20 cellular contexts compared by ENCODE assay signal in genomic region chr4:173934933-173935620, GRCh38.
A peak's percentile ranks its signal among the peaks of the same experiment; 100 is the strongest.
DNase-seq lines count a peak whose midpoint lies in the region; ATAC-seq and TF ChIP-seq lines count a peak whose summit lies in the region.
"Had no signal": no experiment of that assay in that cellular context is flagged by ENCODE, and none has a peak within 500 bp of the region (broad histone marks: within the 10 kb centered on the region; RNA-seq: fewer than 3 reads in every experiment).

No MANE protein-coding gene starts in this region.

- H3K36me3 ChIP-seq in right atrium auricular region = no peaks in the 10 kb centered on the region
- H3K36me3 ChIP-seq in mesodermal cell (ENCODE audit: control insufficient read depth, insufficient read depth, low read length) = no peaks in the 10 kb centered on the region
- H3K36me3 ChIP-seq in uterus = no peaks in the 10 kb centered on the region
- H3K36me3 ChIP-seq in Karpas-422 (ENCODE audit: insufficient read depth, low read length) = no peaks in the 10 kb centered on the region
- H3K36me3 ChIP-seq: brain microvascular endothelial cell, MG63, right lobe of liver, thyroid gland had no signal

- H3K27ac ChIP-seq in right atrium auricular region = no peak overlapping the region
- H3K27ac ChIP-seq in mesodermal cell (ENCODE audit: low read depth, low read length, severe bottlenecking) = peak overlapping the region; percentile 83
- peak overlapping the region; percentile 52 to 58 for H3K27ac ChIP-seq in uterus
- no peak overlapping the region for H3K27ac ChIP-seq in Karpas-422 (ENCODE audit: low read length)
- H3K27ac ChIP-seq: brain microvascular endothelial cell, right lobe of liver, thyroid gland had no signal

- H3K9me3 ChIP-seq in right atrium auricular region (no peaks in the 10 kb centered on the region), mesodermal cell (ENCODE audit: control insufficient read depth, low read length) (no peaks in the 10 kb centered on the region), uterus (no peaks in the 10 kb centered on the region), Karpas-422 (ENCODE audit: low read length) (no peaks in the 10 kb centered on the region)
- H3K9me3 ChIP-seq: MG63, right lobe of liver, thyroid gland had no signal

- no peak overlapping the region for H3K27ac Mint-ChIP-seq in T-helper 2 cell treated with Interferon-gamma antibody and Interleukin-4, amounts not matched to agents 5 μg/mL and 100 μg/mL, for 36 hours
- H3K27ac Mint-ChIP-seq: HFFc6; stimulated activated naive CD8-positive, alpha-beta T cell treated with anti-CD3 and anti-CD28 coated beads, Interleukin-15, Interleukin-2, amounts not matched to agents 100 ng/mL and 50 ng/mL, for 24 hours had no signal

- intact Hi-C loops in Right ventricle myocardium superior (cut with DNase I) (no loop called here), uterus (cut with DNase I; ENCODE audit: low total_unique reads) (no loop called here)

- no peak overlapping the region for H3K4me2 ChIP-seq in Karpas-422 (ENCODE audit: low read depth, low read length, poor library complexity, severe bottlenecking)

- H3K4me1 ChIP-seq in right atrium auricular region (no peaks in the 10 kb centered on the region), mesodermal cell (ENCODE audit: control insufficient read depth, insufficient read depth, low read length, poor library complexity, severe bottlenecking) (peaks cover 23% of the 10 kb centered on the region), uterus (no peaks in the 10 kb centered on the region), Karpas-422 (ENCODE audit: low read length) (no peaks in the 10 kb centered on the region)
- H3K4me1 ChIP-seq: right lobe of liver, thyroid gland had no signal

- WGBS in mesodermal cell (ENCODE audit: insufficient coverage in 2 of 2), 2 experiments = 46 to 64% methylated on average over 3 to 5 of the region's 5 CpGs

- no peak for DNase-seq in Right ventricle myocardium superior
- DNase-seq in right atrium auricular region (ENCODE audit: low spot score) = no peak
- peak; percentile 6 for DNase-seq in choroid plexus epithelial cell (ENCODE audit: low read depth)
- peak in 1 of 2 donors; percentile 20 for DNase-seq in uterus
- DNase-seq in T-helper 2 cell treated with Interferon-gamma antibody and Interleukin-4, amounts not matched to agents 5 μg/mL and 100 μg/mL, for 36 hours (ENCODE audit: low spot score) = no peak
- no peak for DNase-seq in Karpas-422
- no peak for DNase-seq in activated CD4-positive, alpha-beta T cell treated with anti-CD3 and anti-CD28 coated beads for 4 hours
- DNase-seq: 8988T; activated T-cell treated with anti-CD3 and anti-CD28 coated beads, Interleukin-2, amount 50 U/mL, for 1 hour; brain microvascular endothelial cell; cortex of kidney; DMS153; HFFc6; NCI-H2081; right lobe of liver; thyroid gland had no signal

- ATAC-seq in Right ventricle myocardium superior (ENCODE audit: poor library complexity) = peak; percentile 22
- ATAC-seq: left lobe of liver, right lobe of liver had no signal

- no peaks in the 10 kb centered on the region for H3K27me3 ChIP-seq in right atrium auricular region
- no peaks in the 10 kb centered on the region for H3K27me3 ChIP-seq in uterus
- H3K27me3 ChIP-seq in Karpas-422 (ENCODE audit: low read length) = no peaks in the 10 kb centered on the region
- H3K27me3 ChIP-seq: brain microvascular endothelial cell, MG63, right lobe of liver, thyroid gland had no signal

- H3K27me3 Mint-ChIP-seq in T-helper 2 cell treated with Interferon-gamma antibody and Interleukin-4, amounts not matched to agents 5 μg/mL and 100 μg/mL, for 36 hours (ENCODE audit: low read depth) = peaks cover 2% of the 10 kb centered on the region

- no peaks in the 10 kb centered on the region for H3K9me3 Mint-ChIP-seq in T-helper 2 cell treated with Interferon-gamma antibody and Interleukin-4, amounts not matched to agents 5 μg/mL and 100 μg/mL, for 36 hours
- H3K9me3 Mint-ChIP-seq: stimulated activated naive CD8-positive, alpha-beta T cell treated with anti-CD3 and anti-CD28 coated beads, Interleukin-15, Interleukin-2, amounts not matched to agents 100 ng/mL and 50 ng/mL, for 24 hours had no signal

- H3K79me2 ChIP-seq in Karpas-422 (ENCODE audit: low read length) = no peaks in the 10 kb centered on the region

- H2AFZ ChIP-seq in Karpas-422 (ENCODE audit: low read length) = no peak overlapping the region

- TF ChIP-seq POLR2A in uterus (IDR thresholded peaks at IDR 0.05) = no peak

- H4K20me1 ChIP-seq in Karpas-422 (ENCODE audit: insufficient read depth, low read depth, low read length) = no peaks in the 10 kb centered on the region

- no peaks in the 10 kb centered on the region for H3K9me2 ChIP-seq in Karpas-422 (replicated peaks; ENCODE audit: insufficient read depth, low read length)

- H3K36me3 Mint-ChIP-seq in T-helper 2 cell treated with Interferon-gamma antibody and Interleukin-4, amounts not matched to agents 5 μg/mL and 100 μg/mL, for 36 hours (ENCODE audit: low read depth) = no peaks in the 10 kb centered on the region

- H3K4me3 Mint-ChIP-seq in T-helper 2 cell treated with Interferon-gamma antibody and Interleukin-4, amounts not matched to agents 5 μg/mL and 100 μg/mL, for 36 hours = no peak overlapping the region
- H3K4me3 Mint-ChIP-seq: HFFc6; stimulated activated naive CD8-positive, alpha-beta T cell treated with anti-CD3 and anti-CD28 coated beads, Interleukin-15, Interleukin-2, amounts not matched to agents 100 ng/mL and 50 ng/mL, for 24 hours had no signal

- H3K4me1 Mint-ChIP-seq in T-helper 2 cell treated with Interferon-gamma antibody and Interleukin-4, amounts not matched to agents 5 μg/mL and 100 μg/mL, for 36 hours (ENCODE audit: low read depth) = no peaks in the 10 kb centered on the region

- no peak overlapping the region for H3K9ac ChIP-seq in Karpas-422 (ENCODE audit: low read length)

- H3K4me3 ChIP-seq in right atrium auricular region (no peak overlapping the region), choroid plexus epithelial cell (ENCODE audit: low read depth, low read length) (no peak overlapping the region), mesodermal cell (ENCODE audit: extremely low read depth, insufficient read depth, low read length, poor library complexity, severe bottlenecking) (no peak overlapping the region), uterus (no peak overlapping the region), Karpas-422 (ENCODE audit: low read length) (no peak overlapping the region)
- H3K4me3 ChIP-seq: MG63, right lobe of liver, thyroid gland had no signal

- no peak for TF ChIP-seq CTCF in right atrium auricular region (IDR thresholded peaks at IDR 0.05)
- no peak for TF ChIP-seq CTCF in choroid plexus epithelial cell (conservative IDR thresholded peaks at IDR 0.05; ENCODE audit: low read depth, low read length)
- no peak for TF ChIP-seq CTCF in uterus (IDR thresholded peaks at IDR 0.05)

Comparison
In these comparisons a context has a peak if more than half of its experiments do, and no peak if none do; other contexts are left out.
1. H3K27ac ChIP-seq: peak in mesodermal cell (single experiment) and uterus (2 of 2); none in right atrium auricular region (0 of 2) and Karpas-422 (single experiment).